ENCODE assay signal across 2 cellular contexts in the genomic region with DNA sequence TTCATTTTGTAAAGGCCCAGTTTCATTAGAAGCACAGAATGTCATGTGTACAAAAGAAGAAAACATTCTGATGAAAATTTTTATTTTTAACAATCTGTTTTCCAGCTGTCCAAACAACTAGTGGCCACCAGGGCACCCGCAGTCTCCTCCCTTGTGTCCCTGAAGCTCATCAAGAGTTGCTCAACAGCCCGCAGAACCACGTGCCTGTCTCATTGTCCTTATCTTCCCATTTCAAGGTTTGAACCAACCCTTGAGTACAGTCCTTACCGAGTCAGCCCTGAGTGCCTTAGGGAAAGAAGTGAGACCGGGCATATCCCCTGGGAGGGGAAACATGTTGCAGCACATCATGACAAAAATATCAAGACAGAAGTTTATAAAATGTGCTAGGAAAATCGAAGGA.
A peak's percentile ranks its signal among the peaks of the same experiment; 100 is the strongest.
TF ChIP-seq lines count a peak whose summit lies in the region.

No MANE protein-coding gene starts in this region.

TF ChIP-seq in GM12878, 131 proteins besides CTCF, POLR2A, EP300 and RAD21:
- TF ChIP-seq, protein P1, sequence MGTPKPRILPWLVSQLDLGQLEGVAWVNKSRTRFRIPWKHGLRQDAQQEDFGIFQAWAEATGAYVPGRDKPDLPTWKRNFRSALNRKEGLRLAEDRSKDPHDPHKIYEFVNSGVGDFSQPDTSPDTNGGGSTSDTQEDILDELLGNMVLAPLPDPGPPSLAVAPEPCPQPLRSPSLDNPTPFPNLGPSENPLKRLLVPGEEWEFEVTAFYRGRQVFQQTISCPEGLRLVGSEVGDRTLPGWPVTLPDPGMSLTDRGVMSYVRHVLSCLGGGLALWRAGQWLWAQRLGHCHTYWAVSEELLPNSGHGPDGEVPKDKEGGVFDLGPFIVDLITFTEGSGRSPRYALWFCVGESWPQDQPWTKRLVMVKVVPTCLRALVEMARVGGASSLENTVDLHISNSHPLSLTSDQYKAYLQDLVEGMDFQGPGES (IDR thresholded peaks at IDR 0.05), result no peak
- TF ChIP-seq, protein P2, sequence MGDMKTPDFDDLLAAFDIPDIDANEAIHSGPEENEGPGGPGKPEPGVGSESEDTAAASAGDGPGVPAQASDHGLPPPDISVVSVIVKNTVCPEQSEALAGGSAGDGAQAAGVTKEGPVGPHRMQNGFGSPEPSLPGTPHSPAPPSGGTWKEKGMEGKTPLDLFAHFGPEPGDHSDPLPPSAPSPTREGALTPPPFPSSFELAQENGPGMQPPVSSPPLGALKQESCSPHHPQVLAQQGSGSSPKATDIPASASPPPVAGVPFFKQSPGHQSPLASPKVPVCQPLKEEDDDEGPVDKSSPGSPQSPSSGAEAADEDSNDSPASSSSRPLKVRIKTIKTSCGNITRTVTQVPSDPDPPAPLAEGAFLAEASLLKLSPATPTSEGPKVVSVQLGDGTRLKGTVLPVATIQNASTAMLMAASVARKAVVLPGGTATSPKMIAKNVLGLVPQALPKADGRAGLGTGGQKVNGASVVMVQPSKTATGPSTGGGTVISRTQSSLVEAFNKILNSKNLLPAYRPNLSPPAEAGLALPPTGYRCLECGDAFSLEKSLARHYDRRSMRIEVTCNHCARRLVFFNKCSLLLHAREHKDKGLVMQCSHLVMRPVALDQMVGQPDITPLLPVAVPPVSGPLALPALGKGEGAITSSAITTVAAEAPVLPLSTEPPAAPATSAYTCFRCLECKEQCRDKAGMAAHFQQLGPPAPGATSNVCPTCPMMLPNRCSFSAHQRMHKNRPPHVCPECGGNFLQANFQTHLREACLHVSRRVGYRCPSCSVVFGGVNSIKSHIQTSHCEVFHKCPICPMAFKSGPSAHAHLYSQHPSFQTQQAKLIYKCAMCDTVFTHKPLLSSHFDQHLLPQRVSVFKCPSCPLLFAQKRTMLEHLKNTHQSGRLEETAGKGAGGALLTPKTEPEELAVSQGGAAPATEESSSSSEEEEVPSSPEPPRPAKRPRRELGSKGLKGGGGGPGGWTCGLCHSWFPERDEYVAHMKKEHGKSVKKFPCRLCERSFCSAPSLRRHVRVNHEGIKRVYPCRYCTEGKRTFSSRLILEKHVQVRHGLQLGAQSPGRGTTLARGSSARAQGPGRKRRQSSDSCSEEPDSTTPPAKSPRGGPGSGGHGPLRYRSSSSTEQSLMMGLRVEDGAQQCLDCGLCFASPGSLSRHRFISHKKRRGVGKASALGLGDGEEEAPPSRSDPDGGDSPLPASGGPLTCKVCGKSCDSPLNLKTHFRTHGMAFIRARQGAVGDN (IDR thresholded peaks at IDR 0.05), result no peak
- TF ChIP-seq CHD4 (IDR thresholded peaks at IDR 0.05) (no peak), MYB (IDR thresholded peaks at IDR 0.05; ENCODE audit: borderline replicate concordance, low read depth, low read length) (no peak), TCF3 (IDR thresholded peaks at IDR 0.05; ENCODE audit: borderline replicate concordance, insufficient read depth, low read depth, low read length) (no peak), NR2C2 (IDR thresholded peaks at IDR 0.05; ENCODE audit: borderline replicate concordance, control insufficient read depth, insufficient read length, low read depth) (no peak), IKZF1 (conservative IDR thresholded peaks at IDR 0.05) (no peak), NR2C1 (IDR thresholded peaks at IDR 0.05) (no peak), YBX1 (IDR thresholded peaks at IDR 0.05) (no peak), ZBED1 (IDR thresholded peaks at IDR 0.05; ENCODE audit: borderline replicate concordance) (no peak), CREB1 (IDR thresholded peaks at IDR 0.05; ENCODE audit: low read depth) (no peak), MYC (IDR thresholded peaks at IDR 0.05; ENCODE audit: insufficient read depth, insufficient read length, insufficient replicate concordance, low read length, severe bottlenecking) (no peak)
- TF ChIP-seq, protein P3, sequence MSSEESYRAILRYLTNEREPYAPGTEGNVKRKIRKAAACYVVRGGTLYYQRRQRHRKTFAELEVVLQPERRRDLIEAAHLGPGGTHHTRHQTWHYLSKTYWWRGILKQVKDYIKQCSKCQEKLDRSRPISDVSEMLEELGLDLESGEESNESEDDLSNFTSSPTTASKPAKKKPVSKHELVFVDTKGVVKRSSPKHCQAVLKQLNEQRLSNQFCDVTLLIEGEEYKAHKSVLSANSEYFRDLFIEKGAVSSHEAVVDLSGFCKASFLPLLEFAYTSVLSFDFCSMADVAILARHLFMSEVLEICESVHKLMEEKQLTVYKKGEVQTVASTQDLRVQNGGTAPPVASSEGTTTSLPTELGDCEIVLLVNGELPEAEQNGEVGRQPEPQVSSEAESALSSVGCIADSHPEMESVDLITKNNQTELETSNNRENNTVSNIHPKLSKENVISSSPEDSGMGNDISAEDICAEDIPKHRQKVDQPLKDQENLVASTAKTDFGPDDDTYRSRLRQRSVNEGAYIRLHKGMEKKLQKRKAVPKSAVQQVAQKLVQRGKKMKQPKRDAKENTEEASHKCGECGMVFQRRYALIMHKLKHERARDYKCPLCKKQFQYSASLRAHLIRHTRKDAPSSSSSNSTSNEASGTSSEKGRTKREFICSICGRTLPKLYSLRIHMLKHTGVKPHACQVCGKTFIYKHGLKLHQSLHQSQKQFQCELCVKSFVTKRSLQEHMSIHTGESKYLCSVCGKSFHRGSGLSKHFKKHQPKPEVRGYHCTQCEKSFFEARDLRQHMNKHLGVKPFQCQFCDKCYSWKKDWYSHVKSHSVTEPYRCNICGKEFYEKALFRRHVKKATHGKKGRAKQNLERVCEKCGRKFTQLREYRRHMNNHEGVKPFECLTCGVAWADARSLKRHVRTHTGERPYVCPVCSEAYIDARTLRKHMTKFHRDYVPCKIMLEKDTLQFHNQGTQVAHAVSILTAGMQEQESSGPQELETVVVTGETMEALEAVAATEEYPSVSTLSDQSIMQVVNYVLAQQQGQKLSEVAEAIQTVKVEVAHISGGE (CRISPR knock-in tag; IDR thresholded peaks at IDR 0.05), result no peak
- TF ChIP-seq, protein P4, sequence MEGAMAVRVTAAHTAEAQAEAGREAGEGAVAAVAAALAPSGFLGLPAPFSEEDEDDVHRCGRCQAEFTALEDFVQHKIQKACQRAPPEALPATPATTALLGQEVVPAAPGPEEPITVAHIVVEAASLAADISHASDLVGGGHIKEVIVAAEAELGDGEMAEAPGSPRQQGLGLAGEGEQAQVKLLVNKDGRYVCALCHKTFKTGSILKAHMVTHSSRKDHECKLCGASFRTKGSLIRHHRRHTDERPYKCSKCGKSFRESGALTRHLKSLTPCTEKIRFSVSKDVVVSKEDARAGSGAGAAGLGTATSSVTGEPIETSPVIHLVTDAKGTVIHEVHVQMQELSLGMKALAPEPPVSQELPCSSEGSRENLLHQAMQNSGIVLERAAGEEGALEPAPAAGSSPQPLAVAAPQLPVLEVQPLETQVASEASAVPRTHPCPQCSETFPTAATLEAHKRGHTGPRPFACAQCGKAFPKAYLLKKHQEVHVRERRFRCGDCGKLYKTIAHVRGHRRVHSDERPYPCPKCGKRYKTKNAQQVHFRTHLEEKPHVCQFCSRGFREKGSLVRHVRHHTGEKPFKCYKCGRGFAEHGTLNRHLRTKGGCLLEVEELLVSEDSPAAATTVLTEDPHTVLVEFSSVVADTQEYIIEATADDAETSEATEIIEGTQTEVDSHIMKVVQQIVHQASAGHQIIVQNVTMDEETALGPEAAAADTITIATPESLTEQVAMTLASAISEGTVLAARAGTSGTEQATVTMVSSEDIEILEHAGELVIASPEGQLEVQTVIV (IDR thresholded peaks at IDR 0.05; ENCODE audit: borderline replicate concordance, partially characterized antibody), result no peak

TF ChIP-seq in HepG2, 621 proteins besides CTCF, POLR2A, EP300 and RAD21 (continues in another document):
- no peak for TF ChIP-seq YEATS4 (CRISPR knock-in tag; IDR thresholded peaks at IDR 0.05; ENCODE audit: borderline replicate concordance)
- TF ChIP-seq SP5 (CRISPR knock-in tag; IDR thresholded peaks at IDR 0.05; ENCODE audit: borderline replicate concordance, low read depth), result no peak
- TF ChIP-seq MED13 (CRISPR knock-in tag; IDR thresholded peaks at IDR 0.05), result no peak
- TF ChIP-seq SP2 (CRISPR knock-in tag; IDR thresholded peaks at IDR 0.05), result no peak
- TF ChIP-seq FOXA3 (CRISPR knock-in tag; IDR thresholded peaks at IDR 0.05), result peak; percentile 39; the same call in 1 of the 2 replicates
- no peak for TF ChIP-seq STAT5B (CRISPR knock-in tag; IDR thresholded peaks at IDR 0.05)
- no peak for TF ChIP-seq GZF1 (CRISPR knock-in tag; IDR thresholded peaks at IDR 0.05)
- TF ChIP-seq ZFP36L2 (CRISPR knock-in tag; IDR thresholded peaks at IDR 0.05), result no peak
- no peak for TF ChIP-seq ZNF670 (CRISPR knock-in tag; IDR thresholded peaks at IDR 0.05; ENCODE audit: borderline replicate concordance)
- TF ChIP-seq SALL1 (CRISPR knock-in tag; IDR thresholded peaks at IDR 0.05), result peak; percentile 38
- no peak for TF ChIP-seq ATRX (CRISPR knock-in tag; IDR thresholded peaks at IDR 0.05; ENCODE audit: borderline replicate concordance)
- no peak for TF ChIP-seq U2AF1 (optimal IDR thresholded peaks at IDR 0.05; ENCODE audit: low read depth, low read length)
- TF ChIP-seq, protein P5, sequence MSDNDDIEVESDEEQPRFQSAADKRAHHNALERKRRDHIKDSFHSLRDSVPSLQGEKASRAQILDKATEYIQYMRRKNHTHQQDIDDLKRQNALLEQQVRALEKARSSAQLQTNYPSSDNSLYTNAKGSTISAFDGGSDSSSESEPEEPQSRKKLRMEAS (IDR thresholded peaks at IDR 0.05), result peak; percentile 82
- TF ChIP-seq RARA (CRISPR knock-in tag; IDR thresholded peaks at IDR 0.05), result no peak
- TF ChIP-seq, protein P6, sequence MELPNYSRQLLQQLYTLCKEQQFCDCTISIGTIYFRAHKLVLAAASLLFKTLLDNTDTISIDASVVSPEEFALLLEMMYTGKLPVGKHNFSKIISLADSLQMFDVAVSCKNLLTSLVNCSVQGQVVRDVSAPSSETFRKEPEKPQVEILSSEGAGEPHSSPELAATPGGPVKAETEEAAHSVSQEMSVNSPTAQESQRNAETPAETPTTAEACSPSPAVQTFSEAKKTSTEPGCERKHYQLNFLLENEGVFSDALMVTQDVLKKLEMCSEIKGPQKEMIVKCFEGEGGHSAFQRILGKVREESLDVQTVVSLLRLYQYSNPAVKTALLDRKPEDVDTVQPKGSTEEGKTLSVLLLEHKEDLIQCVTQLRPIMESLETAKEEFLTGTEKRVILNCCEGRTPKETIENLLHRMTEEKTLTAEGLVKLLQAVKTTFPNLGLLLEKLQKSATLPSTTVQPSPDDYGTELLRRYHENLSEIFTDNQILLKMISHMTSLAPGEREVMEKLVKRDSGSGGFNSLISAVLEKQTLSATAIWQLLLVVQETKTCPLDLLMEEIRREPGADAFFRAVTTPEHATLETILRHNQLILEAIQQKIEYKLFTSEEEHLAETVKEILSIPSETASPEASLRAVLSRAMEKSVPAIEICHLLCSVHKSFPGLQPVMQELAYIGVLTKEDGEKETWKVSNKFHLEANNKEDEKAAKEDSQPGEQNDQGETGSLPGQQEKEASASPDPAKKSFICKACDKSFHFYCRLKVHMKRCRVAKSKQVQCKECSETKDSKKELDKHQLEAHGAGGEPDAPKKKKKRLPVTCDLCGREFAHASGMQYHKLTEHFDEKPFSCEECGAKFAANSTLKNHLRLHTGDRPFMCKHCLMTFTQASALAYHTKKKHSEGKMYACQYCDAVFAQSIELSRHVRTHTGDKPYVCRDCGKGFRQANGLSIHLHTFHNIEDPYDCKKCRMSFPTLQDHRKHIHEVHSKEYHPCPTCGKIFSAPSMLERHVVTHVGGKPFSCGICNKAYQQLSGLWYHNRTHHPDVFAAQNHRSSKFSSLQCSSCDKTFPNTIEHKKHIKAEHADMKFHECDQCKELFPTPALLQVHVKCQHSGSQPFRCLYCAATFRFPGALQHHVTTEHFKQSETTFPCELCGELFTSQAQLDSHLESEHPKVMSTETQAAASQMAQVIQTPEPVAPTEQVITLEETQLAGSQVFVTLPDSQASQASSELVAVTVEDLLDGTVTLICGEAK (IDR thresholded peaks at IDR 0.05), result no peak
- TF ChIP-seq, protein P6 (CRISPR knock-in tag; IDR thresholded peaks at IDR 0.05), result no peak
- TF ChIP-seq, protein P7, sequence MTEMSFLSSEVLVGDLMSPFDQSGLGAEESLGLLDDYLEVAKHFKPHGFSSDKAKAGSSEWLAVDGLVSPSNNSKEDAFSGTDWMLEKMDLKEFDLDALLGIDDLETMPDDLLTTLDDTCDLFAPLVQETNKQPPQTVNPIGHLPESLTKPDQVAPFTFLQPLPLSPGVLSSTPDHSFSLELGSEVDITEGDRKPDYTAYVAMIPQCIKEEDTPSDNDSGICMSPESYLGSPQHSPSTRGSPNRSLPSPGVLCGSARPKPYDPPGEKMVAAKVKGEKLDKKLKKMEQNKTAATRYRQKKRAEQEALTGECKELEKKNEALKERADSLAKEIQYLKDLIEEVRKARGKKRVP (CRISPR knock-in tag; IDR thresholded peaks at IDR 0.05), result peak in 1 of 2 experiments; percentile 28; a peak in 1 of 4 replicates
- TF ChIP-seq, protein P8, sequence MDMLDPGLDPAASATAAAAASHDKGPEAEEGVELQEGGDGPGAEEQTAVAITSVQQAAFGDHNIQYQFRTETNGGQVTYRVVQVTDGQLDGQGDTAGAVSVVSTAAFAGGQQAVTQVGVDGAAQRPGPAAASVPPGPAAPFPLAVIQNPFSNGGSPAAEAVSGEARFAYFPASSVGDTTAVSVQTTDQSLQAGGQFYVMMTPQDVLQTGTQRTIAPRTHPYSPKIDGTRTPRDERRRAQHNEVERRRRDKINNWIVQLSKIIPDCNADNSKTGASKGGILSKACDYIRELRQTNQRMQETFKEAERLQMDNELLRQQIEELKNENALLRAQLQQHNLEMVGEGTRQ (IDR thresholded peaks at IDR 0.05; ENCODE audit: low read depth, low read length), result peak; percentile 70
- TF ChIP-seq, protein P8 (CRISPR knock-in tag; IDR thresholded peaks at IDR 0.05; ENCODE audit: borderline replicate concordance), result peak; percentile 70; the same call in 1 of the 2 replicates
